1 cellular context compared by ENCODE assay signal in the genomic region with DNA sequence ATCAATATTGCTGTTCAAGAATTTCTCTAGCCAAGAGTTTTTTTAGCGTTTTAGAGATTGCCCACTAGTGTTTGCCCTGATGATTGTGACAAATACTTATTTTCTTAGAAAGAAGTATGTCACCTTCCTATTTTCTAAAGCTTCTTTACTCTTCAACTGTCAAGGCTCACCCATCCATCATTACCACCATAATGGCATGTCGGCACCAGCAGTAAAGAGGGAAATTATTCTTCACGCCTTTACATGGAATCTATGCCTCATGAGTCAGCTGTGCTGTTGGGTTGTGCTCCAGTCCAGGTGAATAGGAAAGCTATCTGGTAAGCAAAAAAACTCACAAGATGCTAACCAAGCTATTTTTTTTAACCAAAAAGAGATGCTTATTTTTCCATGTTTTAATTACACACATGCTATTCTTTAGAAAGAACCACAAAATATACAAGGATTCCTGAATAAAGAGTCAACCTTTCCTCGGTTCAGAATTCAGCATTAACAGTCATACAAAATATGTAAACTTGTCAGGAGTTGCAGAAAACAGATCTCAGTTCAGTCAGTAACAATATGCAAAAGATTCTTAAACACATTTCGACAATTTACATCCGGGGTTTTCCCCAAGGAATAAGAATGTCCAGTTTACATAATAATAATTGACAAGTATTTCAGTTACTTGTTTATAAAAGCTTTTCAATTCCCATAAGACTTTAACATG.
TF ChIP-seq lines count a peak whose summit lies in the region.

No MANE protein-coding gene starts in this region.

TF ChIP-seq in SK-N-SH treated with all-trans-retinoic acid at 6 μM for 48 hours, 23 proteins besides CTCF, POLR2A, EP300 and RAD21 (continued from another document):
- TF ChIP-seq CREB5 (CRISPR knock-in tag; IDR thresholded peaks at IDR 0.05; ENCODE audit: low read depth): no peak
- no peak for TF ChIP-seq GLIS3 (CRISPR knock-in tag; IDR thresholded peaks at IDR 0.05)
- TF ChIP-seq ISL1 (CRISPR knock-in tag; IDR thresholded peaks at IDR 0.05): no peak
- TF ChIP-seq PPARA (CRISPR knock-in tag; IDR thresholded peaks at IDR 0.05; ENCODE audit: borderline replicate concordance): no peak
TF ChIP-seq in SK-N-SH treated with all-trans-retinoic acid at 6 μM for 48 hours: peak in this region for 0.
